Comparison of ENCODE assay signal across 21 cellular contexts in genomic region chr11:71500601-71501021, GRCh38. TPM values are rescaled to one million over a fixed set of nuclear protein-coding genes. Genes with fewer than 3 reads are reported as not detected.
DNase-seq lines count a peak whose midpoint lies in the region; ATAC-seq and TF ChIP-seq lines count a peak whose summit lies in the region.
"Had no signal": no experiment of that assay in that cellular context is flagged by ENCODE, and none has a peak within 500 bp of the region (broad histone marks: within the 10 kb centered on the region; RNA-seq: fewer than 3 reads in every experiment).

No MANE protein-coding gene starts in this region.

- intact Hi-C loops in stomach (cut with DNase I; ENCODE audit: low total_unique reads): no loop called here

- 36 to 62% (median 43%) methylated on average over 4 to 6 of the region's 6 CpGs for WGBS in stomach, 5 donors

- H3K27me3 Mint-ChIP-seq in activated T-helper 17 cell treated with anti-CD3 and anti-CD28 coated beads, Interleukin-2, amount 50 U/mL, for 72 hours: no peaks in the 10 kb centered on the region
- H3K27me3 Mint-ChIP-seq: brain; CD4-positive, CD25-positive, alpha-beta regulatory T cell; effector memory CD8-positive, alpha-beta T cell had no signal

- no peak overlapping the region for H3K27ac Mint-ChIP-seq in activated T-helper 17 cell treated with anti-CD3 and anti-CD28 coated beads, Interleukin-2, amount 50 U/mL, for 72 hours
- H3K27ac Mint-ChIP-seq: activated naive CD4-positive, alpha-beta T cell treated with anti-CD3 and anti-CD28 coated beads for 36 hours; effector memory CD8-positive, alpha-beta T cell had no signal

- DNase-seq in activated CD8-positive, alpha-beta memory T cell treated with anti-CD3 and anti-CD28 coated beads, Interleukin-2, amount 50 U/mL, for 48 hours: peak; percentile 40
- peak; percentile 90 for DNase-seq in left lobe of liver (ENCODE audit: low spot score)
- DNase-seq in stomach: peak; percentile 30
- DNase-seq: activated naive CD4-positive, alpha-beta T cell treated with anti-CD3 and anti-CD28 coated beads for 36 hours; CD4-positive, CD25-positive, alpha-beta regulatory T cell; effector memory CD8-positive, alpha-beta T cell; foreskin fibroblast; IMR-90; lower lobe of right lung; NCI-H1092 treated with DMSO at 0.1 percent for 48 hours; NCI-H2171 treated with DMSO at 0.1 percent for 48 hours; stimulated activated naive CD4-positive, alpha-beta T cell treated with Interleukin-2 at 50 U/mL for 16 hours had no signal

- H3K36me3 Mint-ChIP-seq in activated T-helper 17 cell treated with anti-CD3 and anti-CD28 coated beads, Interleukin-2, amount 50 U/mL, for 72 hours (ENCODE audit: low read depth): peaks cover 91% of the 10 kb centered on the region

- H3K36me3 ChIP-seq in KOPT-K1 (ENCODE audit: insufficient read depth, low read length): peaks cover 67% of the 10 kb centered on the region
- peaks cover 51 to 96% (median 91%) of the 10 kb centered on the region in 4 donors for H3K36me3 ChIP-seq in stomach

- H3K4me3 Mint-ChIP-seq in activated T-helper 17 cell treated with anti-CD3 and anti-CD28 coated beads, Interleukin-2, amount 50 U/mL, for 72 hours: no peak overlapping the region
- H3K4me3 Mint-ChIP-seq: activated naive CD4-positive, alpha-beta T cell treated with anti-CD3 and anti-CD28 coated beads for 36 hours; brain; CD4-positive, CD25-positive, alpha-beta regulatory T cell; effector memory CD8-positive, alpha-beta T cell had no signal

- H3K4me1 Mint-ChIP-seq in activated T-helper 17 cell treated with anti-CD3 and anti-CD28 coated beads, Interleukin-2, amount 50 U/mL, for 72 hours: no peaks in the 10 kb centered on the region

- H3K9me3 ChIP-seq in KOPT-K1 (ENCODE audit: insufficient read depth, low read length, poor library complexity, severe bottlenecking): peaks cover 6% of the 10 kb centered on the region
- no peaks in the 10 kb centered on the region for H3K9me3 ChIP-seq in stomach
- H3K9me3 ChIP-seq: lower lobe of right lung, neutrophil had no signal

- no peaks in the 10 kb centered on the region for H3K27me3 ChIP-seq in stomach
- H3K27me3 ChIP-seq: neutrophil had no signal

- no peak for TF ChIP-seq CTCF in stomach (IDR thresholded peaks at IDR 0.05)

- H3K9me3 Mint-ChIP-seq in activated T-helper 17 cell treated with anti-CD3 and anti-CD28 coated beads, Interleukin-2, amount 50 U/mL, for 72 hours: no peaks in the 10 kb centered on the region
- H3K9me3 Mint-ChIP-seq: CD4-positive, CD25-positive, alpha-beta regulatory T cell; effector memory CD8-positive, alpha-beta T cell had no signal

- no peak for TF ChIP-seq EP300 in stomach (IDR thresholded peaks at IDR 0.05)

- peaks cover 0 to 4% (median 0%) of the 10 kb centered on the region in 4 donors for H3K4me1 ChIP-seq in stomach
- H3K4me1 ChIP-seq: lower lobe of right lung had no signal

- no peak overlapping the region for H3K4me3 ChIP-seq in stomach
- H3K4me3 ChIP-seq: GM12878, lower lobe of right lung, SK-N-MC, skin epidermis had no signal

- H3K27ac ChIP-seq in KOPT-K1 (ENCODE audit: low read depth, low read length, poor library complexity, severe bottlenecking): peak overlapping the region; percentile 75
- no peak overlapping the region for H3K27ac ChIP-seq in stomach
- H3K27ac ChIP-seq: lower lobe of right lung, neutrophil, SK-N-MC, skin epidermis had no signal

- peak; percentile 97 for ATAC-seq in left lobe of liver
- ATAC-seq in GM21528 (IDR thresholded peaks at IDR 0.05; ENCODE audit: low FRiP score, unreplicated experiment): no peak
- no peak for ATAC-seq in GM21723 (IDR thresholded peaks at IDR 0.05; ENCODE audit: unreplicated experiment)
- ATAC-seq in activated T-helper 17 cell treated with anti-CD3 and anti-CD28 coated beads, Interleukin-2, amount 50 U/mL, for 72 hours (replicated peaks): no peak
- ATAC-seq: effector memory CD8-positive, alpha-beta T cell; GM12878; lower lobe of right lung had no signal

- no peak for TF ChIP-seq POLR2A in stomach (IDR thresholded peaks at IDR 0.05)

RNA-seq across cellular contexts. Expression of gene KRTAP5-7, which starts 26.5 kb away (rescaled TPM):
- not detected for total RNA-seq in left lobe of liver
- 1 to 10 TPM in 1 of 5 donors, not detected in 4; 4.8 TPM for total RNA-seq in stomach
- under 1 TPM in 1 of 3 donors, not detected in 2; 0.10 TPM for polyA plus RNA-seq in stomach
- under 1 TPM in 1 of 2 donors, not detected in 1; 0.17 TPM for total RNA-seq in activated T-helper 17 cell treated with anti-CD3 and anti-CD28 coated beads, Interleukin-2, amount 50 U/mL, for 72 hours
- total RNA-seq: activated naive CD4-positive, alpha-beta T cell treated with anti-CD3 and anti-CD28 coated beads for 36 hours; CD4-positive, CD25-positive, alpha-beta regulatory T cell; GM12878; IMR-90; lower lobe of right lung had no signal
- polyA plus RNA-seq: CD4-positive, CD25-positive, alpha-beta regulatory T cell; IMR-90 had no signal

RNA-seq across cellular contexts. Expression of gene KRTAP5-8, which starts 37.2 kb away (rescaled TPM):
- total RNA-seq in left lobe of liver: 0.25 TPM
- 1 to 10 TPM in 1 of 5 donors, not detected in 4; 5.5 TPM for total RNA-seq in stomach
- under 1 TPM in 1 of 3 donors, not detected in 2; 0.15 TPM for polyA plus RNA-seq in stomach
- total RNA-seq in activated T-helper 17 cell treated with anti-CD3 and anti-CD28 coated beads, Interleukin-2, amount 50 U/mL, for 72 hours: under 1 TPM in 1 of 2 donors, not detected in 1; 0.50 TPM
- total RNA-seq: activated naive CD4-positive, alpha-beta T cell treated with anti-CD3 and anti-CD28 coated beads for 36 hours; IMR-90; lower lobe of right lung had no signal
- polyA plus RNA-seq: CD4-positive, CD25-positive, alpha-beta regulatory T cell had no signal

RNA-seq across cellular contexts. Expression of gene NADSYN1, which starts 47.6 kb away (rescaled TPM):
- total RNA-seq in left lobe of liver: 39.7 TPM
- 100 to 1,000 TPM in 3 of 5 donors, 10 to 100 TPM in 2; 49.0 to 320 (median 104) TPM for total RNA-seq in stomach
- 10 to 100 TPM; 28.0 to 74.9 (median 29.4) TPM for polyA plus RNA-seq in stomach
- 100 to 1,000 TPM; 108 to 152 TPM for total RNA-seq in activated T-helper 17 cell treated with anti-CD3 and anti-CD28 coated beads, Interleukin-2, amount 50 U/mL, for 72 hours

RNA-seq across cellular contexts. Expression of gene KRTAP5-9, which starts 47.6 kb away (rescaled TPM):
- 0.30 TPM for total RNA-seq in left lobe of liver
- not detected for total RNA-seq in stomach
- under 1 TPM in 1 of 3 donors, not detected in 2; 0.55 TPM for polyA plus RNA-seq in stomach
- total RNA-seq in activated T-helper 17 cell treated with anti-CD3 and anti-CD28 coated beads, Interleukin-2, amount 50 U/mL, for 72 hours: under 1 TPM in 1 of 2 donors, not detected in 1; 0.22 TPM
- total RNA-seq: activated naive CD4-positive, alpha-beta T cell treated with anti-CD3 and anti-CD28 coated beads for 36 hours; IMR-90; lower lobe of right lung had no signal
- polyA plus RNA-seq: CD4-positive, CD25-positive, alpha-beta regulatory T cell had no signal

RNA-seq across cellular contexts. Expression of gene DHCR7, which starts 52.4 kb away (rescaled TPM):
- total RNA-seq in left lobe of liver (136 TPM), stomach (10 to 100 TPM; 11.2 to 58.8 (median 17.9) TPM)
- 10 to 100 TPM in 2 of 3 donors, 1 to 10 TPM in 1; 3.5 to 13.2 (median 11.2) TPM for polyA plus RNA-seq in stomach
- 10 to 100 TPM; 38.8 to 67.1 TPM for total RNA-seq in activated T-helper 17 cell treated with anti-CD3 and anti-CD28 coated beads, Interleukin-2, amount 50 U/mL, for 72 hours

Comparison
In these comparisons a context has a peak if more than half of its experiments do, and no peak if none do; other contexts are left out.
1. DNase-seq: peak in every context shown above with its lines; median percentile 90 in left lobe of liver; 40 in activated CD8-positive, alpha-beta memory T cell treated with anti-CD3 and anti-CD28 coated beads, Interleukin-2, amount 50 U/mL, for 48 hours; 30 in stomach.